In genomic region chr7:132275811-132276210, GRCh38 we compare ENCODE assay signal across 30 cellular contexts.
DNase-seq lines count a peak whose midpoint lies in the region; ATAC-seq and TF ChIP-seq lines count a peak whose summit lies in the region.
"Had no signal": no experiment of that assay in that cellular context is flagged by ENCODE, and none has a peak within 500 bp of the region (broad histone marks: within the 10 kb centered on the region; RNA-seq: fewer than 3 reads in every experiment).

No MANE protein-coding gene starts in this region.

- peaks cover 0 to 6% (median 0%) of the 10 kb centered on the region in 7 donors for H3K9me3 Mint-ChIP-seq in CD14-positive monocyte
- H3K9me3 Mint-ChIP-seq: natural killer cell; stimulated activated naive CD8-positive, alpha-beta T cell treated with anti-CD3 and anti-CD28 coated beads, Interleukin-15, amount 100 ng/mL, for 72 hours had no signal

- no peak for TF ChIP-seq CTCF in HEK293 (tag by site-specific recombination; IDR thresholded peaks at IDR 0.05)
- no peak for TF ChIP-seq CTCF in CD14-positive monocyte (IDR thresholded peaks at IDR 0.05)

- no peaks in the 10 kb centered on the region for H3K36me3 ChIP-seq in HEK293 (ENCODE audit: control insufficient read depth in 2 of 2, insufficient read depth in 1 of 2, low read length in 2 of 2)
- H3K36me3 ChIP-seq: breast epithelium, MG63, uterus had no signal

- POLR2A ChIA-PET in HEK293 (lab: Yijun Ruan, JAX): interaction anchor here (0.5 kb wide), 1 partner anchor 221 kb away, joined by 3 read pairs; no protein-coding TSS in a partner anchor

- H3K27me3 Mint-ChIP-seq in CD14-positive monocyte (ENCODE audit: low read depth in 3 of 3): peaks cover 2 to 4% (median 2%) of the 10 kb centered on the region in 3 donors

- peaks cover 10% of the 10 kb centered on the region; the same call in 1 of the 2 replicates for H3K4me1 ChIP-seq in HEK293 (ENCODE audit: control insufficient read depth, insufficient read depth, low read length)
- H3K4me1 ChIP-seq: breast epithelium, uterus had no signal

- no peaks in the 10 kb centered on the region for H3K4me1 Mint-ChIP-seq in CD14-positive monocyte
- H3K4me1 Mint-ChIP-seq: CD8-positive, alpha-beta memory T cell; natural killer cell; stimulated activated naive CD8-positive, alpha-beta T cell treated with anti-CD3 and anti-CD28 coated beads, Interleukin-15, amount 100 ng/mL, for 72 hours had no signal

- H3K36me3 Mint-ChIP-seq in CD14-positive monocyte: no peaks in the 10 kb centered on the region
- H3K36me3 Mint-ChIP-seq: CD8-positive, alpha-beta memory T cell; natural killer cell had no signal

- peak; percentile 83 for ATAC-seq in left colon
- ATAC-seq: natural killer cell; stimulated activated naive CD8-positive, alpha-beta T cell treated with anti-CD3 and anti-CD28 coated beads, Interleukin-15, amount 100 ng/mL, for 72 hours had no signal

- intact Hi-C loops in left colon (cut with DNase I, micrococcal nuclease) (no loop called here), CD14-positive monocyte (cut with micrococcal nuclease) (no loop called here)

- DNase-seq in NCI-H1105 treated with DMSO at 0.1 percent for 48 hours (lab: John Stamatoyannopoulos, UW): peak; percentile 75
- no peak for DNase-seq in NCI-H1105 (lab: John Stamatoyannopoulos, UW)
- peak; percentile 91 for DNase-seq in NCI-H2171 treated with DMSO at 0.1 percent for 48 hours (lab: John Stamatoyannopoulos, UW)
- DNase-seq in left colon: no peak
- DNase-seq in CD14-positive monocyte (ENCODE audit: low spot score): no peak
- DNase-seq in HuH-7.5 (ENCODE audit: low spot score): no peak
- no peak for DNase-seq in anterior cingulate cortex (lab: John Stamatoyannopoulos, UW)
- DNase-seq: activated CD4-positive, alpha-beta T cell treated with anti-CD3 and anti-CD28 coated beads, Interleukin-2, amount 50 U/mL, for 48 hours; activated naive CD4-positive, alpha-beta T cell treated with anti-CD3 and anti-CD28 coated beads, Interleukin-2, amount 50 U/mL, for 16 hours; amniotic stem cell; CD8-positive, alpha-beta memory T cell; effector CD4-positive, alpha-beta T cell; GF-D8; HCEC 1CT; islet precursor cell; KBM-7; MG63; midbrain; natural killer cell; NCI-H146; NCI-H526 treated with DMSO at 0.1 percent for 48 hours; retina; RPMI8226; stimulated activated CD4-positive, alpha-beta T cell treated with anti-CD3 and anti-CD28 coated beads, Interleukin-1b, Interleukin-23, amount 100 ng/mL, for 48 hours; stimulated activated CD8-positive, alpha-beta memory T cell treated with anti-CD3 and anti-CD28 coated beads, Interleukin-4, amount 100 ng/mL, for 48 hours; stimulated activated naive CD8-positive, alpha-beta T cell treated with anti-CD3 and anti-CD28 coated beads, Interleukin-15, amount 100 ng/mL, for 72 hours; uterus had no signal

- CTCF ChIA-PET in HEK293 (lab: Yijun Ruan, JAX): interaction anchor here (0.7 kb wide), 1 partner anchor 301 kb away, joined by 3 read pairs; no protein-coding TSS in a partner anchor

- no peaks in the 10 kb centered on the region for H3K9me3 ChIP-seq in HEK293 (ENCODE audit: control insufficient read depth, insufficient read depth, low read depth, low read length)
- H3K9me3 ChIP-seq: breast epithelium, MG63, uterus had no signal

- H3K4me3 ChIP-seq in HEK293 (ENCODE audit: low read depth, low read length): no peak overlapping the region
- H3K4me3 ChIP-seq: breast epithelium, MG63, smooth muscle cell, uterus had no signal

- H3K27ac Mint-ChIP-seq in CD14-positive monocyte: no peak overlapping the region
- H3K27ac Mint-ChIP-seq: CD8-positive, alpha-beta memory T cell; natural killer cell; stimulated activated naive CD8-positive, alpha-beta T cell treated with anti-CD3 and anti-CD28 coated beads, Interleukin-15, amount 100 ng/mL, for 72 hours had no signal

- H3K27ac ChIP-seq in HEK293 (ENCODE audit: extremely low read depth, low read depth, low read length): no peak overlapping the region
- H3K27ac ChIP-seq: breast epithelium, uterus had no signal

- no peak overlapping the region for H3K4me3 Mint-ChIP-seq in CD14-positive monocyte
- H3K4me3 Mint-ChIP-seq: CD8-positive, alpha-beta memory T cell; natural killer cell; stimulated activated naive CD8-positive, alpha-beta T cell treated with anti-CD3 and anti-CD28 coated beads, Interleukin-15, amount 100 ng/mL, for 72 hours had no signal

TF ChIP-seq in HEK293, 187 proteins besides CTCF, POLR2A, EP300 and RAD21:
- no peak for TF ChIP-seq TCF7L2 (IDR thresholded peaks at IDR 0.05; ENCODE audit: borderline replicate concordance, low read depth, low read length)
- no peak for TF ChIP-seq ZNF791 (tag by site-specific recombination; IDR thresholded peaks at IDR 0.05)
- TF ChIP-seq ZNF18 (tag by site-specific recombination; IDR thresholded peaks at IDR 0.05): peak; percentile 95
- peak; percentile 13; the same call in 1 of the 2 replicates for TF ChIP-seq PRDM10 (tag by site-specific recombination; IDR thresholded peaks at IDR 0.05)
- no peak for TF ChIP-seq SP2 (tag by site-specific recombination; IDR thresholded peaks at IDR 0.05)
- TF ChIP-seq ZIC2 (tag by site-specific recombination; IDR thresholded peaks at IDR 0.05): peak; percentile 48
- no peak for TF ChIP-seq ZNF830 (tag by site-specific recombination; IDR thresholded peaks at IDR 0.05; ENCODE audit: low read depth)
- TF ChIP-seq ZNF544 (tag by site-specific recombination; IDR thresholded peaks at IDR 0.05): no peak
- no peak for TF ChIP-seq ZBTB26 (tag by site-specific recombination; optimal IDR thresholded peaks at IDR 0.05)
- TF ChIP-seq PATZ1 (tag by site-specific recombination; IDR thresholded peaks at IDR 0.05): 0 out of 2 replicates have a peak, but pooled peaks have one; percentile 7

Comparison
In these comparisons a context has a peak if more than half of its experiments do, and no peak if none do; other contexts are left out.
1. DNase-seq: peak in NCI-H1105 treated with DMSO at 0.1 percent for 48 hours (single experiment) and NCI-H2171 treated with DMSO at 0.1 percent for 48 hours (single experiment); none in NCI-H1105 (single experiment), left colon (0 of 2), CD14-positive monocyte (single experiment), HuH-7.5 (single experiment) and anterior cingulate cortex (0 of 58).